9 cellular contexts compared by ENCODE assay signal in genomic region chr3:71247221-71247947, GRCh38.
DNase-seq lines count a peak whose midpoint lies in the region; ATAC-seq and TF ChIP-seq lines count a peak whose summit lies in the region.
"Had no signal": no experiment of that assay in that cellular context is flagged by ENCODE, and none has a peak within 500 bp of the region (broad histone marks: within the 10 kb centered on the region; RNA-seq: fewer than 3 reads in every experiment).

No MANE protein-coding gene starts in this region.

- H3K27me3 Mint-ChIP-seq in activated T-cell treated with anti-CD3 and anti-CD28 coated beads, Interleukin-2, amount 50 U/mL, for 24 hours = no peaks in the 10 kb centered on the region
- H3K27me3 Mint-ChIP-seq in endothelial cell (ENCODE audit: unreplicated experiment) = peaks cover 3% of the 10 kb centered on the region

- POLR2A ChIA-PET in RWPE1 (lab: Yijun Ruan, JAX; ENCODE audit: low non-redundant PET) = no interaction called here

- H3K4me3 Mint-ChIP-seq in activated T-cell treated with anti-CD3 and anti-CD28 coated beads, Interleukin-2, amount 50 U/mL, for 24 hours = no peak overlapping the region
- no peak overlapping the region for H3K4me3 Mint-ChIP-seq in endothelial cell (ENCODE audit: unreplicated experiment)

- no peaks in the 10 kb centered on the region for H3K36me3 ChIP-seq in heart right ventricle
- H3K36me3 ChIP-seq in transverse colon = no peaks in the 10 kb centered on the region

- peak overlapping the region; percentile 22 for H3K27ac Mint-ChIP-seq in activated T-cell treated with anti-CD3 and anti-CD28 coated beads, Interleukin-2, amount 50 U/mL, for 24 hours
- H3K27ac Mint-ChIP-seq in endothelial cell (ENCODE audit: unreplicated experiment) = no peak overlapping the region

- peaks cover 85% of the 10 kb centered on the region for H3K4me1 Mint-ChIP-seq in activated T-cell treated with anti-CD3 and anti-CD28 coated beads, Interleukin-2, amount 50 U/mL, for 24 hours (ENCODE audit: low read depth)
- peaks cover 17% of the 10 kb centered on the region for H3K4me1 Mint-ChIP-seq in endothelial cell (ENCODE audit: unreplicated experiment)

- in situ Hi-C loops in transverse colon (cut with MboI; ENCODE audit: low pct_ligation_motif_present in 1 of 4, low pct_unique_long_range_greater_than_20kb in 1 of 4, low sequenced_read_pairs in 3 of 4) = no loop called here

- DNase-seq in activated T-cell treated with anti-CD3 and anti-CD28 coated beads, Interleukin-2, amount 50 U/mL, for 24 hours = no peak
- DNase-seq in activated T-cell treated with anti-CD3 and anti-CD28 coated beads for 4 hours = no peak
- peak; percentile 65 for DNase-seq in RWPE1 (ENCODE audit: low spot score)
- peak in 1 of 2 donors; percentile 24 for DNase-seq in heart right ventricle
- DNase-seq in transverse colon = no peak
- DNase-seq in lower leg skin (ENCODE audit: low spot score in 2 of 2) = no peak
- DNase-seq in endothelial cell (ENCODE audit: low spot score) = no peak

- H3K36me3 Mint-ChIP-seq in activated T-cell treated with anti-CD3 and anti-CD28 coated beads, Interleukin-2, amount 50 U/mL, for 24 hours (ENCODE audit: low read depth) = peaks cover 67% of the 10 kb centered on the region
- no peaks in the 10 kb centered on the region for H3K36me3 Mint-ChIP-seq in endothelial cell (ENCODE audit: low read depth, unreplicated experiment)

- no peak for TF ChIP-seq EP300 in transverse colon (IDR thresholded peaks at IDR 0.05; ENCODE audit: low read depth)

- H3K9me3 Mint-ChIP-seq in activated T-cell treated with anti-CD3 and anti-CD28 coated beads, Interleukin-2, amount 50 U/mL, for 24 hours = no peaks in the 10 kb centered on the region
- H3K9me3 Mint-ChIP-seq in endothelial cell (ENCODE audit: unreplicated experiment) = no peaks in the 10 kb centered on the region

- H3K27me3 ChIP-seq in heart right ventricle (no peaks in the 10 kb centered on the region), transverse colon (no peaks in the 10 kb centered on the region)

- WGBS in heart right ventricle, 2 donors = 46 to 65% methylated on average over 10 of the region's 10 CpGs
- WGBS in transverse colon (ENCODE audit: low coverage in 1 of 2), 2 donors = 85 to 94% methylated on average over 3 to 10 of the region's 10 CpGs
- WGBS in lower leg skin, 2 donors = 84 to 88% methylated on average over 10 of the region's 10 CpGs

- H3K4me3 ChIP-seq in heart right ventricle (no peak overlapping the region), transverse colon (no peak overlapping the region), lower leg skin (ENCODE audit: low read depth, poor library complexity, severe bottlenecking) (no peak overlapping the region)

- no peak for TF ChIP-seq POLR2A in transverse colon (IDR thresholded peaks at IDR 0.05)
- TF ChIP-seq POLR2A in lower leg skin (IDR thresholded peaks at IDR 0.05) = no peak

- H3K27ac ChIP-seq in RWPE1 (no peak overlapping the region), heart right ventricle (peak overlapping the region in 4 of 10 donors; percentile 40 to 82 (median 67)), transverse colon (peak overlapping the region in 3 of 4 donors; percentile 12 to 52 (median 41))
- H3K27ac ChIP-seq: HL-60 had no signal

- peak in 6 of 8 donors; percentile 24 to 66 (median 46) for ATAC-seq in heart right ventricle
- no peak for ATAC-seq in GM21367 (IDR thresholded peaks at IDR 0.05; ENCODE audit: unreplicated experiment)

- CTCF ChIA-PET in RWPE1 (lab: Yijun Ruan, JAX) = interaction anchor here (0.6 to 0.7 kb wide), 3 partner anchors 27 to 352 kb away, joined by 3 to 5 read pairs (median 4); no protein-coding TSS in a partner anchor

- H3K9me3 ChIP-seq in heart right ventricle = no peaks in the 10 kb centered on the region
- no peaks in the 10 kb centered on the region for H3K9me3 ChIP-seq in transverse colon

- TF ChIP-seq CTCF in RWPE1 (conservative IDR thresholded peaks at IDR 0.05; ENCODE audit: low read depth) = no peak
- TF ChIP-seq CTCF in heart right ventricle (IDR thresholded peaks at IDR 0.05) = peak in 2 of 9 donors; percentile 14 to 15
- TF ChIP-seq CTCF in transverse colon (IDR thresholded peaks at IDR 0.05) = no peak
- TF ChIP-seq CTCF in lower leg skin (IDR thresholded peaks at IDR 0.05) = no peak
- no peak for TF ChIP-seq CTCF in endothelial cell (IDR thresholded peaks at IDR 0.05; ENCODE audit: unreplicated experiment)

- intact Hi-C loops in heart right ventricle (cut with DNase I) (loop anchor here in 5 of 10 donors (5.0 to 10.0 kb wide), 6 partner anchors 40 to 337 kb away; partner anchors contain the start of gene FOXP1 (in 3 of the 5)), transverse colon (cut with DNase I; ENCODE audit: low total_unique reads) (loop anchor here (5.0 to 10.0 kb wide), 2 partner anchors 113 to 180 kb away; no protein-coding TSS in a partner anchor), lower leg skin (cut with DNase I; ENCODE audit: low total_unique reads) (no loop called here)

- peaks cover 8 to 76% (median 48%) of the 10 kb centered on the region in 9 donors for H3K4me1 ChIP-seq in heart right ventricle
- peaks cover 0 to 10% (median 7%) of the 10 kb centered on the region in 4 donors for H3K4me1 ChIP-seq in transverse colon
